ENCODE assay signal across 14 cellular contexts in the genomic region with DNA sequence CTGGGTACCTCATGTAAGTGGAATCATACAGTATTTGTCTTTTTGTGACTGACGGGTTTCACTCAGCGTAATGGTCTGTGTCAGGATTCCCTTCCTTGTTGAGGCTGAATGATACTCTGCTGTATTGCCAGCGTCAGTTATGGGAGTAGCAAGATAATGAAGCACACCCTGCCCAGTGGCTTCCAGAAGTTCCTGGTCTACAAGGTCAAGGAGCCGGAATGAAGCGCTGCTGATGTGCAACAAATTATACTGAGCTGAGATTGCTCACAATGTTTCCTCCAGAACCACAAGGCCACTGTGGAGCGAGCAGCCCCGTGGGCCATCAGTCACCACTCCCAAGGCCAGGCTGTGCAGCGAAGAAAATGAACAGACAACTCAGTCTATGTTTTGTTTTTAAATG. TPM values are rescaled to one million over a fixed set of nuclear protein-coding genes. Genes with fewer than 3 reads are reported as not detected.
"Had no signal": no experiment of that assay in that cellular context is flagged by ENCODE, and none has a peak within 500 bp of the region (broad histone marks: within the 10 kb centered on the region; RNA-seq: fewer than 3 reads in every experiment).

No MANE protein-coding gene starts in this region.

- H3K4me3 ChIP-seq: gastroesophageal sphincter, skin epidermis, tibial nerve had no signal

- H3K9me3 ChIP-seq: gastroesophageal sphincter, tibial nerve had no signal

- H3K27me3 ChIP-seq: gastroesophageal sphincter, tibial nerve had no signal

- ATAC-seq: activated CD8-positive, alpha-beta T cell treated with anti-CD3 and anti-CD28 coated beads, Interleukin-2, amount 10 ng/mL, durations not matched to agents 7 days and 5 days; effector memory CD8-positive, alpha-beta T cell; gastroesophageal sphincter; left ventricle myocardium superior had no signal

- H3K27ac ChIP-seq: epithelial cell of prostate, skin epidermis had no signal

- DNase-seq: activated CD8-positive, alpha-beta memory T cell treated with anti-CD3 and anti-CD28 coated beads, Interleukin-2, amount 50 U/mL, for 48 hours; activated naive CD4-positive, alpha-beta T cell treated with Interleukin-2 at 50 U/mL for 16 hours; amniotic stem cell; effector memory CD8-positive, alpha-beta T cell; left ventricle myocardium superior; posterior cingulate gyrus had no signal

- FAIRE-seq: keratinocyte had no signal

- H3K36me3 ChIP-seq: gastroesophageal sphincter, tibial nerve had no signal

RNA-seq across cellular contexts. Expression of gene TDRD10, which starts 24.0 kb away (rescaled TPM):
- total RNA-seq: activated CD8-positive, alpha-beta T cell treated with anti-CD3 and anti-CD28 coated beads, Interleukin-2, amount 10 ng/mL, durations not matched to agents 7 days and 5 days; activated T-helper 1 cell treated with anti-CD3 and anti-CD28 coated beads, Interleukin-12 subunit alpha, Interleukin-12 subunit beta, Interleukin-2, Interleukin-4 antibody, amounts not matched to agents 30 ng/mL and 10 ng/mL and 1 ng/mL, durations not matched to agents 14 hours and 24 hours and 36 hours; neural crest cell had no signal
- polyA plus RNA-seq: keratinocyte had no signal

RNA-seq across cellular contexts. Expression of gene SHE, which starts 24.2 kb away (rescaled TPM):
- total RNA-seq: activated CD8-positive, alpha-beta T cell treated with anti-CD3 and anti-CD28 coated beads, Interleukin-2, amount 10 ng/mL, durations not matched to agents 7 days and 5 days; activated T-helper 1 cell treated with anti-CD3 and anti-CD28 coated beads, Interleukin-12 subunit alpha, Interleukin-12 subunit beta, Interleukin-2, Interleukin-4 antibody, amounts not matched to agents 30 ng/mL and 10 ng/mL and 1 ng/mL, durations not matched to agents 14 hours and 24 hours and 36 hours had no signal
